1 cellular context compared by ENCODE assay signal in genomic region chr10:7444576-7445226, GRCh38.
TF ChIP-seq lines count a peak whose summit lies in the region.

No MANE protein-coding gene starts in this region.

TF ChIP-seq in WTC11, 78 proteins besides CTCF, POLR2A, EP300 and RAD21 (continued from another document):
- TF ChIP-seq PRDM15 (CRISPR knock-in tag; IDR thresholded peaks at IDR 0.05) (no peak), E2F5 (CRISPR knock-in tag; IDR thresholded peaks at IDR 0.05) (no peak), GTF2I (CRISPR knock-in tag; conservative IDR thresholded peaks at IDR 0.05) (no peak), ETV6 (CRISPR knock-in tag; IDR thresholded peaks at IDR 0.05) (no peak)
